In genomic region chr3:130522399-130522798, GRCh38 we compare ENCODE assay signal across 2 cellular contexts.
TF ChIP-seq lines count a peak whose summit lies in the region.

No MANE protein-coding gene starts in this region.

TF ChIP-seq in HEK293, 187 proteins besides CTCF, POLR2A, EP300 and RAD21:
- TF ChIP-seq, protein P1, sequence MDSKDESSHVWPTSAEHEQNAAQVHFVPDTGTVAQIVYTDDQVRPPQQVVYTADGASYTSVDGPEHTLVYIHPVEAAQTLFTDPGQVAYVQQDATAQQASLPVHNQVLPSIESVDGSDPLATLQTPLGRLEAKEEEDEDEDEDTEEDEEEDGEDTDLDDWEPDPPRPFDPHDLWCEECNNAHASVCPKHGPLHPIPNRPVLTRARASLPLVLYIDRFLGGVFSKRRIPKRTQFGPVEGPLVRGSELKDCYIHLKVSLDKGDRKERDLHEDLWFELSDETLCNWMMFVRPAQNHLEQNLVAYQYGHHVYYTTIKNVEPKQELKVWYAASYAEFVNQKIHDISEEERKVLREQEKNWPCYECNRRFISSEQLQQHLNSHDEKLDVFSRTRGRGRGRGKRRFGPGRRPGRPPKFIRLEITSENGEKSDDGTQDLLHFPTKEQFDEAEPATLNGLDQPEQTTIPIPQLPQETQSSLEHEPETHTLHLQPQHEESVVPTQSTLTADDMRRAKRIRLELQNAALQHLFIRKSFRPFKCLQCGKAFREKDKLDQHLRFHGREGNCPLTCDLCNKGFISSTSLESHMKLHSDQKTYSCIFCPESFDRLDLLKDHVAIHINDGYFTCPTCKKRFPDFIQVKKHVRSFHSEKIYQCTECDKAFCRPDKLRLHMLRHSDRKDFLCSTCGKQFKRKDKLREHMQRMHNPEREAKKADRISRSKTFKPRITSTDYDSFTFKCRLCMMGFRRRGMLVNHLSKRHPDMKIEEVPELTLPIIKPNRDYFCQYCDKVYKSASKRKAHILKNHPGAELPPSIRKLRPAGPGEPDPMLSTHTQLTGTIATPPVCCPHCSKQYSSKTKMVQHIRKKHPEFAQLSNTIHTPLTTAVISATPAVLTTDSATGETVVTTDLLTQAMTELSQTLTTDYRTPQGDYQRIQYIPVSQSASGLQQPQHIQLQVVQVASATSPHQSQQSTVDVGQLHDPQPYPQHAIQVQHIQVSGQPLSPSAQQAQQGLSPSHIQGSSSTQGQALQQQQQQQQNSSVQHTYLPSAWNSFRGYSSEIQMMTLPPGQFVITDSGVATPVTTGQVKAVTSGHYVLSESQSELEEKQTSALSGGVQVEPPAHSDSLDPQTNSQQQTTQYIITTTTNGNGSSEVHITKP (tag by site-specific recombination; IDR thresholded peaks at IDR 0.05), result 0 out of 2 replicates have a peak, but pooled peaks have one; percentile 18
- no peak for TF ChIP-seq ZSCAN30 (tag by site-specific recombination; IDR thresholded peaks at IDR 0.05)

TF ChIP-seq in K562, 482 proteins besides CTCF, POLR2A, EP300 and RAD21:
- TF ChIP-seq, protein P1 (IDR thresholded peaks at IDR 0.05; ENCODE audit: partially characterized antibody), result peak; percentile 93
- TF ChIP-seq CBFA2T3 (IDR thresholded peaks at IDR 0.05), result peak; percentile 64
- TF ChIP-seq TAL1 (IDR thresholded peaks at IDR 0.05), result 0 out of 2 replicates have a peak, but pooled peaks have one; percentile 7
- no peak for TF ChIP-seq RBFOX2 (IDR thresholded peaks at IDR 0.05; ENCODE audit: low read depth, low read length)
- TF ChIP-seq CBFA2T2 (conservative IDR thresholded peaks at IDR 0.05), result 0 out of 2 replicates have a peak, but pooled peaks have one; percentile 28
- no peak for TF ChIP-seq SMARCC2 (IDR thresholded peaks at IDR 0.05; ENCODE audit: low read depth)
- no peak for TF ChIP-seq IRF2 (CRISPR knock-in tag; IDR thresholded peaks at IDR 0.05)
- peak; percentile 48 for TF ChIP-seq TCF3 (CRISPR knock-in tag; IDR thresholded peaks at IDR 0.05)
TF ChIP-seq in K562: peak in this region for 5.
